ENCODE assay signal across 8 cellular contexts in the genomic region with DNA sequence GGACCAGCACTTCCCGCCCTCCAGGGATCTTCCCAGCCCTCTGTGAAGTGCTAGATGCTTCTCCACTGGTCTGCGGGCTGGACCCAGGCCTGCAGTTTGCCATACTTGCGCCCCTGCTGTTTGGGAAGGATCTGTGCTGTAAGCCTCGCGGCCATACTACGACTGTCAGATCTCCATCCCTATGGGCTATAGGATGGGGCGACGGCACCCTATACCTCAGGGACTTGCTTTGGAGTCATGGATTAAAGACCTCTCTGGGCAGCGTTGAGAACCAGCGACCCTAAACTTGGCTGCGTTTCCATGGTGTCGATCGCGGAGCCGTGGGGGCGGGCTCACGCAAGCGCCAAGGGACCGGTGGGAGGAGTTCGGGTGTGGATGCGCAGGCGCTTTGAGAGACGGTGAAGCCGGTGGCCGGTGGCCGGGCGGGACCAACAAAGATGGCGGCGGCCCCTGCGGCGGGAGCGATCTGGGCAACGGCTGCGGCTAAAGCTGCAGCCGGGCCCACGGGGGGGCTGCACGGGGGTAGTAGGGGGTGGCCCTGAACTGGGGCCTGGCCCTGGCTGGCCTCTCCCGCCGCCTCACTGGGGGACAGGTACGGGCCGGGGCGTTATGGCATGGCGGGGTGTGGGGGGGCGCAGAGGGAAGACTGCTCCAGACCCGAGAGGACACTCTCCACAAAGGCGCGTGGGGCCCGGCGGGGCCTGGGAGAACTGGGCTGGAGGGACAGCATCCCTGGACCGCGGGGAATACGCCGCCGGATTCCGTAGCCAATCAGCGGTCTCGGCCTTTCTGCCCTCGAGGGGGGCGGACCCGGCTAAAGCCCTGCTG. TPM values are rescaled to one million over a fixed set of nuclear protein-coding genes. Genes with fewer than 3 reads are reported as not detected.
DNase-seq lines count a peak whose midpoint lies in the region; ATAC-seq and TF ChIP-seq lines count a peak whose summit lies in the region.

A gene with protein sequence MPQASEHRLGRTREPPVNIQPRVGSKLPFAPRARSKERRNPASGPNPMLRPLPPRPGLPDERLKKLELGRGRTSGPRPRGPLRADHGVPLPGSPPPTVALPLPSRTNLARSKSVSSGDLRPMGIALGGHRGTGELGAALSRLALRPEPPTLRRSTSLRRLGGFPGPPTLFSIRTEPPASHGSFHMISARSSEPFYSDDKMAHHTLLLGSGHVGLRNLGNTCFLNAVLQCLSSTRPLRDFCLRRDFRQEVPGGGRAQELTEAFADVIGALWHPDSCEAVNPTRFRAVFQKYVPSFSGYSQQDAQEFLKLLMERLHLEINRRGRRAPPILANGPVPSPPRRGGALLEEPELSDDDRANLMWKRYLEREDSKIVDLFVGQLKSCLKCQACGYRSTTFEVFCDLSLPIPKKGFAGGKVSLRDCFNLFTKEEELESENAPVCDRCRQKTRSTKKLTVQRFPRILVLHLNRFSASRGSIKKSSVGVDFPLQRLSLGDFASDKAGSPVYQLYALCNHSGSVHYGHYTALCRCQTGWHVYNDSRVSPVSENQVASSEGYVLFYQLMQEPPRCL (plus strand): TSS at position 414 of the 828 bp plus-strand sequence. CDS start 1,141 bp downstream, outside the sequence.

- no peaks in the 10 kb centered on the region for H3K9me3 Mint-ChIP-seq in activated T-helper 17 cell treated with anti-CD3 and anti-CD28 coated beads, Interleukin-2, amount 50 U/mL, for 72 hours
- no peaks in the 10 kb centered on the region for H3K9me3 Mint-ChIP-seq in natural killer cell

- no peaks in the 10 kb centered on the region for H3K27me3 Mint-ChIP-seq in activated T-helper 17 cell treated with anti-CD3 and anti-CD28 coated beads, Interleukin-2, amount 50 U/mL, for 72 hours
- no peaks in the 10 kb centered on the region for H3K27me3 Mint-ChIP-seq in natural killer cell (ENCODE audit: low read depth in 2 of 2)

- H3K79me2 ChIP-seq in Loucy (ENCODE audit: insufficient read depth, low read length) = peaks cover 42% of the 10 kb centered on the region
- H3K79me2 ChIP-seq in fibroblast of lung (ENCODE audit: control insufficient read depth, insufficient read depth, low read length) = peaks cover 16% of the 10 kb centered on the region

- H3K27ac ChIP-seq in RWPE2 (ENCODE audit: poor library complexity, severe bottlenecking) (peak within 1 kb of the TSS; percentile 47), fibroblast of lung (ENCODE audit: insufficient read depth, low read length) (peak within 1 kb of the TSS; percentile 68)

- H2AFZ ChIP-seq in Loucy (ENCODE audit: low read length) (peak within 1 kb of the TSS; percentile 95), fibroblast of lung (ENCODE audit: low read length) (peak within 1 kb of the TSS; percentile 70)

- peaks cover 41% of the 10 kb centered on the region for H3K4me1 ChIP-seq in Loucy (ENCODE audit: insufficient read depth, low read length, poor library complexity, severe bottlenecking)
- no peaks in the 10 kb centered on the region for H3K4me1 ChIP-seq in RWPE2 (ENCODE audit: insufficient read depth, poor library complexity, severe bottlenecking)
- peaks cover 7% of the 10 kb centered on the region for H3K4me1 ChIP-seq in fibroblast of lung (ENCODE audit: control insufficient read depth, extremely low read depth, insufficient read depth, low read length)

- H3K36me3 ChIP-seq in Loucy (ENCODE audit: insufficient read depth, low read length) (peaks cover 16% of the 10 kb centered on the region; the same call in 1 of the 2 replicates), RWPE2 (ENCODE audit: low read depth) (peaks cover 20% of the 10 kb centered on the region), fibroblast of lung (ENCODE audit: control insufficient read depth, insufficient read depth, low read length) (peaks cover 22% of the 10 kb centered on the region)

- H3K36me3 Mint-ChIP-seq in activated T-helper 17 cell treated with anti-CD3 and anti-CD28 coated beads, Interleukin-2, amount 50 U/mL, for 72 hours (ENCODE audit: low read depth) = peaks cover 90% of the 10 kb centered on the region
- H3K36me3 Mint-ChIP-seq in natural killer cell = peaks cover 12% of the 10 kb centered on the region

- peak within 1 kb of the TSS; percentile 83 for H3K4me3 Mint-ChIP-seq in activated T-helper 17 cell treated with anti-CD3 and anti-CD28 coated beads, Interleukin-2, amount 50 U/mL, for 72 hours
- peak within 1 kb of the TSS; percentile 91 for H3K4me3 Mint-ChIP-seq in natural killer cell

- H3F3A ChIP-seq in Loucy (ENCODE audit: low read depth) = no peaks in the 10 kb centered on the region

- intact Hi-C loops in natural killer cell (cut with micrococcal nuclease) = no loop called here

- peak within 1 kb of the TSS; percentile 92 for H3K27ac Mint-ChIP-seq in activated T-helper 17 cell treated with anti-CD3 and anti-CD28 coated beads, Interleukin-2, amount 50 U/mL, for 72 hours
- H3K27ac Mint-ChIP-seq in natural killer cell = peak within 1 kb of the TSS; percentile 79 to 97

- peak; percentile 90 for DNase-seq in EH (ENCODE audit: low read depth)
- DNase-seq in H4 (ENCODE audit: low spot score) = peak; percentile 81
- DNase-seq in RWPE2 (ENCODE audit: low spot score) = peak; percentile 89
- peak; percentile 80 to 87 for DNase-seq in fibroblast of lung (ENCODE audit: low read depth in 2 of 2)
- DNase-seq in natural killer cell = peak; percentile 93
- peak; percentile 86 for DNase-seq in stimulated activated naive CD4-positive, alpha-beta T cell treated with Interleukin-2 at 50 U/mL for 16 hours (lab: John Stamatoyannopoulos, UW)

- H4K20me1 ChIP-seq in Loucy (ENCODE audit: insufficient read depth, low read length, poor library complexity, severe bottlenecking) = no peaks in the 10 kb centered on the region
- no peaks in the 10 kb centered on the region for H4K20me1 ChIP-seq in fibroblast of lung (ENCODE audit: control insufficient read depth, extremely low read depth, insufficient read depth, low read length)

- TF ChIP-seq CTCF in Loucy (conservative IDR thresholded peaks at IDR 0.05; ENCODE audit: low read length) = no peak
- TF ChIP-seq CTCF in RWPE2 (IDR thresholded peaks at IDR 0.05; ENCODE audit: poor library complexity, severe bottlenecking) = peak; percentile 24
- TF ChIP-seq CTCF in fibroblast of lung (conservative IDR thresholded peaks at IDR 0.05 in 1 of 2, IDR thresholded peaks at IDR 0.05 in 1 of 2; ENCODE audit: low read depth in 1 of 2, low read length in 2 of 2) = peak; percentile 30 to 54
- TF ChIP-seq CTCF in natural killer cell (IDR thresholded peaks at IDR 0.05) = no peak

- no peaks in the 10 kb centered on the region for H3K9me2 ChIP-seq in Loucy (replicated peaks; ENCODE audit: low read depth, low read length)

- peak; percentile 92 for ATAC-seq in RWPE2 (ENCODE audit: low read depth)
- ATAC-seq in activated T-helper 17 cell treated with anti-CD3 and anti-CD28 coated beads, Interleukin-2, amount 50 U/mL, for 72 hours (replicated peaks) = peak; percentile 95
- peak; percentile 93 to 96 (median 95) for ATAC-seq in natural killer cell

- H3K4me3 ChIP-seq in Loucy (ENCODE audit: low read length, poor library complexity, severe bottlenecking) = peak within 1 kb of the TSS; percentile 88
- H3K4me3 ChIP-seq in RWPE2 (ENCODE audit: severe bottlenecking) = peak within 1 kb of the TSS; percentile 57
- peak within 1 kb of the TSS; percentile 63 to 93 (median 81) for H3K4me3 ChIP-seq in fibroblast of lung (replicated peaks in 1 of 4; ENCODE audit: control extremely low read depth in 1 of 4, insufficient read depth in 1 of 4, low read depth in 3 of 4, low read length in 4 of 4)

- H3K27me3 ChIP-seq in Loucy (ENCODE audit: insufficient read depth, low read length, poor library complexity, severe bottlenecking) (no peaks in the 10 kb centered on the region), RWPE2 (ENCODE audit: insufficient read depth, poor library complexity, severe bottlenecking) (no peaks in the 10 kb centered on the region), fibroblast of lung (ENCODE audit: control insufficient read depth, insufficient read depth, low read length) (no peaks in the 10 kb centered on the region)

- H3K4me1 Mint-ChIP-seq in activated T-helper 17 cell treated with anti-CD3 and anti-CD28 coated beads, Interleukin-2, amount 50 U/mL, for 72 hours = peaks cover 44% of the 10 kb centered on the region
- H3K4me1 Mint-ChIP-seq in natural killer cell = peaks cover 37 to 67% of the 10 kb centered on the region in 2 donors

- H3K9me3 ChIP-seq in Loucy (ENCODE audit: insufficient read depth, low read depth, low read length) = no peaks in the 10 kb centered on the region
- H3K9me3 ChIP-seq in RWPE2 (ENCODE audit: severe bottlenecking) = no peaks in the 10 kb centered on the region
- H3K9me3 ChIP-seq in fibroblast of lung (ENCODE audit: control insufficient read depth, insufficient read depth, low read depth, low read length) = no peaks in the 10 kb centered on the region

- H3K4me2 ChIP-seq in Loucy (ENCODE audit: low read depth, low read length, poor library complexity, severe bottlenecking) (peak within 1 kb of the TSS; percentile 80), fibroblast of lung (ENCODE audit: extremely low read depth, insufficient read depth, low read length) (peak within 1 kb of the TSS; percentile 88)

- H3K9ac ChIP-seq in Loucy (ENCODE audit: low read depth, low read length, poor library complexity, severe bottlenecking) = peak within 1 kb of the TSS; percentile 92
- H3K9ac ChIP-seq in fibroblast of lung (ENCODE audit: insufficient read depth, low read length) = peak within 1 kb of the TSS; percentile 87

RNA-seq across cellular contexts. Expression of the gene that starts here (rescaled TPM):
- 5.8 and 6.9 TPM in 2 replicates for total RNA-seq in H4 (2014; rRNA removed; shearing (Covaris generic))
- 10 to 100 TPM; 28.6 to 30.1 TPM for total RNA-seq in activated T-helper 17 cell treated with anti-CD3 and anti-CD28 coated beads, Interleukin-2, amount 50 U/mL, for 72 hours
- total RNA-seq in fibroblast of lung = 7.7 and 10.2 TPM in 2 replicates
- polyA plus RNA-seq in fibroblast of lung = 11.7 and 13.6 TPM in 2 replicates
- polyA plus RNA-seq in fibroblast of lung (2012) = 8.7 and 13.1 TPM in 2 replicates
- 16.7 and 25.4 TPM in 2 replicates for polyA minus RNA-seq in fibroblast of lung (ENCODE audit: low replicate concordance)
- 10 to 100 TPM; 31.6 to 40.3 (median 35.3) TPM for total RNA-seq in natural killer cell

Comparison
In these comparisons a context has a peak if more than half of its experiments do, and no peak if none do; other contexts are left out.
1. Peak in every context shown above with its lines: DNase-seq, ATAC-seq, H3K4me3 ChIP-seq and H3K27ac ChIP-seq.
2. CTCF ChIP-seq: peak in RWPE2 (single experiment) and fibroblast of lung (2 of 2); none in Loucy (single experiment) and natural killer cell (single experiment).